Comparison of ENCODE assay signal across 16 cellular contexts in the genomic region with DNA sequence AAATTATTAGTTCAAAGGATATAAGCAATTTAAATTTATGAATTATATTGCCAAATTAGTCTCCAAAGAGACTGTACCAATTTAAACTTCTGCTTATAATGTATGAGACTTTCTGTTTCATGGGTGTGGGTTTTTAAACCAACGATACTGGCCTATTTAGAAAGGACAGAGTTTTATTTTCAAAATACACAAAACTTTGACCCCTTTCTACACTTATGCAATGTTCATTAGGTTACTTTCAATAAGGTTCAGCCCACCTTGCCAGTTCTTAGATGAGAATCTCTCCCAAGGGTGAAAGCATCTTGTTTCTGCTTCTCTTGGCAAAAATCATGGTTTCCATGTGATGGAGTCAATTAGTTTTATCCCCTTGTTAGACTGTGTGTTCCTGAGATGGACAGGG.
"Had no signal": no experiment of that assay in that cellular context is flagged by ENCODE, and none has a peak within 500 bp of the region (broad histone marks: within the 10 kb centered on the region; RNA-seq: fewer than 3 reads in every experiment).

No MANE protein-coding gene starts in this region.

- H3K27ac ChIP-seq: heart left ventricle, parathyroid adenoma, psoas muscle, skin epidermis, uterus had no signal

- H3K9me3 ChIP-seq: psoas muscle, uterus had no signal

- FAIRE-seq: endometrium, frontal cortex had no signal

- H3K27me3 ChIP-seq: heart left ventricle, uterus had no signal

- H3K4me3 ChIP-seq: heart left ventricle, psoas muscle, skin epidermis, uterus had no signal

- DNase-seq: effector memory CD4-positive, alpha-beta T cell; heart left ventricle; hippocampal formation; left colon; mammary epithelial cell; naive thymus-derived CD4-positive, alpha-beta T cell; nephron progenitor cell; psoas muscle; retina; stimulated activated CD4-positive, alpha-beta T cell treated with anti-CD3 and anti-CD28 coated beads, Interleukin-12 subunit alpha, Interleukin-12 subunit beta, amount 100 ng/mL, for 4 hours; stimulated activated naive CD4-positive, alpha-beta T cell treated with Interleukin-2 at 50 U/mL for 16 hours; uterus had no signal

- H3K36me3 ChIP-seq: heart left ventricle, uterus had no signal

- H3K4me1 ChIP-seq: psoas muscle, uterus had no signal

- H3K9ac ChIP-seq: parathyroid adenoma had no signal
